Comparison of ENCODE assay signal across 1 cellular context in the genomic region with DNA sequence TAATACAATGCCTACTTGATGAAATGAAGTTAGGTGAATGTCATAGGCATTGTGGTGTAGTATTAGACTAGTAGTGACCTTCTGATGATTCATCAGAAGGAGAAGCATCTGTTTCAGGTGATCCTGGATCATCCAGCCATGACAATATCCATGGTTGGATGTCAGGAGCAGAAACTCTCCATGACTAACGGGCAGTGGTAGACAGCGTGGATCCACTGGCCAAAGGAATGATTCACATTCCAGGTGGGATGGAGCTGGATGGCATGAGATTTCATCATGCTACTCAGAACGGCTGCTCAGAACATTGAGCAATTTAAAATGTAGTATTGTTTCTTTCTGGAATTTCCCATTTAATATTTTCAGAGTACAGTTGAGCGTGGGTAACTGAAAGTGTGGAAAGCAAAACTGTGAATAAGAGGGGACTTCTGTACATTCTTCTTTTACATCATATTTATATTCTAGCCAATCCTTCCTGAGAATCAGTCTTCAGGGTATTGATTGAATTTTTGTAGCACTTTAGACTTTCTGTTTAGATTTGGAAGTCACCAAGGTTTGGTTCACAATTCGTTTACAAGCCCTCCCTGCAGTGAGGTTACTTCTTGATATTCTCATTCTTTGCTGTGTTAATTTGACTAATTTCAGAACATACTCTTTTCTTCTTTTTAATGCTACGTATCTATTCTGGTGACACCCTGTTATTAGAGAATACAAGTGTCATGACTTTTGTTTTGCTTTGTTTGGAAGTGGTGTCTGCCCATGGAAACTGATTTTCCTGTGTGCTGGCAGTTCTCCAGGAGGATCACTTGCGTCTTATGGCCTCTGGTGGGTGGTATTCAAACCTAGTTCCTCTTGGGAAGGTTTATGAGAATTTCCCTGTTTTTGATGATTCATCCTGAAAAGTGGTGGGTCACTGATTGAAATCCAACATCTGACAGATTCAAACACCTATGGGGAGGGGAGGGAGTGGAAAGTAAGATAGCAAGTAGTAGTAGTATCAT.
TF ChIP-seq lines count a peak whose summit lies in the region.

No MANE protein-coding gene starts in this region.

TF ChIP-seq in GM12878, 131 proteins besides CTCF, POLR2A, EP300 and RAD21 (continued from another document and continues in another):
- TF ChIP-seq ZZZ3 (IDR thresholded peaks at IDR 0.05; ENCODE audit: control insufficient read depth, insufficient read length, low read depth) (no peak), ZNF622 (IDR thresholded peaks at IDR 0.05) (no peak), EZH2 (IDR thresholded peaks at IDR 0.05; ENCODE audit: borderline replicate concordance, control insufficient read depth, low read depth, low read length) (no peak), CHD4 (IDR thresholded peaks at IDR 0.05) (no peak), PAX8 (IDR thresholded peaks at IDR 0.05) (no peak), CEBPB (IDR thresholded peaks at IDR 0.05; ENCODE audit: borderline replicate concordance in 1 of 2, low read depth in 2 of 2, low read length in 2 of 2) (no peak), RAD51 (IDR thresholded peaks at IDR 0.05) (no peak), TBL1XR1 (IDR thresholded peaks at IDR 0.05; ENCODE audit: low read depth, low read length) (no peak), RUNX3 (IDR thresholded peaks at IDR 0.05; ENCODE audit: low read length) (peak; percentile 40; the same call in 1 of the 2 replicates), POLR2AphosphoS5 (IDR thresholded peaks at IDR 0.05; ENCODE audit: low read length) (no peak), NFYA (IDR thresholded peaks at IDR 0.05; ENCODE audit: borderline replicate concordance, low read depth, low read length) (no peak), IKZF2 (IDR thresholded peaks at IDR 0.05) (peak; percentile 73 to 83), FOXK2 (IDR thresholded peaks at IDR 0.05) (no peak), RCOR1 (conservative IDR thresholded peaks at IDR 0.05; ENCODE audit: low read depth, low read length) (no peak), NR2C2 (IDR thresholded peaks at IDR 0.05; ENCODE audit: borderline replicate concordance, control insufficient read depth, insufficient read length, low read depth) (no peak), MTA3 (IDR thresholded peaks at IDR 0.05; ENCODE audit: borderline replicate concordance, low read length) (no peak), ESRRA (IDR thresholded peaks at IDR 0.05; ENCODE audit: low read length) (no peak), DPF2 (IDR thresholded peaks at IDR 0.05) (no peak)
- TF ChIP-seq, protein P1, sequence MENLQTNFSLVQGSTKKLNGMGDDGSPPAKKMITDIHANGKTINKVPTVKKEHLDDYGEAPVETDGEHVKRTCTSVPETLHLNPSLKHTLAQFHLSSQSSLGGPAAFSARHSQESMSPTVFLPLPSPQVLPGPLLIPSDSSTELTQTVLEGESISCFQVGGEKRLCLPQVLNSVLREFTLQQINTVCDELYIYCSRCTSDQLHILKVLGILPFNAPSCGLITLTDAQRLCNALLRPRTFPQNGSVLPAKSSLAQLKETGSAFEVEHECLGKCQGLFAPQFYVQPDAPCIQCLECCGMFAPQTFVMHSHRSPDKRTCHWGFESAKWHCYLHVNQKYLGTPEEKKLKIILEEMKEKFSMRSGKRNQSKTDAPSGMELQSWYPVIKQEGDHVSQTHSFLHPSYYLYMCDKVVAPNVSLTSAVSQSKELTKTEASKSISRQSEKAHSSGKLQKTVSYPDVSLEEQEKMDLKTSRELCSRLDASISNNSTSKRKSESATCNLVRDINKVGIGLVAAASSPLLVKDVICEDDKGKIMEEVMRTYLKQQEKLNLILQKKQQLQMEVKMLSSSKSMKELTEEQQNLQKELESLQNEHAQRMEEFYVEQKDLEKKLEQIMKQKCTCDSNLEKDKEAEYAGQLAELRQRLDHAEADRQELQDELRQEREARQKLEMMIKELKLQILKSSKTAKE (IDR thresholded peaks at IDR 0.05; ENCODE audit: low read depth, poor library complexity, severe bottlenecking) = no peak
- TF ChIP-seq, protein P2, sequence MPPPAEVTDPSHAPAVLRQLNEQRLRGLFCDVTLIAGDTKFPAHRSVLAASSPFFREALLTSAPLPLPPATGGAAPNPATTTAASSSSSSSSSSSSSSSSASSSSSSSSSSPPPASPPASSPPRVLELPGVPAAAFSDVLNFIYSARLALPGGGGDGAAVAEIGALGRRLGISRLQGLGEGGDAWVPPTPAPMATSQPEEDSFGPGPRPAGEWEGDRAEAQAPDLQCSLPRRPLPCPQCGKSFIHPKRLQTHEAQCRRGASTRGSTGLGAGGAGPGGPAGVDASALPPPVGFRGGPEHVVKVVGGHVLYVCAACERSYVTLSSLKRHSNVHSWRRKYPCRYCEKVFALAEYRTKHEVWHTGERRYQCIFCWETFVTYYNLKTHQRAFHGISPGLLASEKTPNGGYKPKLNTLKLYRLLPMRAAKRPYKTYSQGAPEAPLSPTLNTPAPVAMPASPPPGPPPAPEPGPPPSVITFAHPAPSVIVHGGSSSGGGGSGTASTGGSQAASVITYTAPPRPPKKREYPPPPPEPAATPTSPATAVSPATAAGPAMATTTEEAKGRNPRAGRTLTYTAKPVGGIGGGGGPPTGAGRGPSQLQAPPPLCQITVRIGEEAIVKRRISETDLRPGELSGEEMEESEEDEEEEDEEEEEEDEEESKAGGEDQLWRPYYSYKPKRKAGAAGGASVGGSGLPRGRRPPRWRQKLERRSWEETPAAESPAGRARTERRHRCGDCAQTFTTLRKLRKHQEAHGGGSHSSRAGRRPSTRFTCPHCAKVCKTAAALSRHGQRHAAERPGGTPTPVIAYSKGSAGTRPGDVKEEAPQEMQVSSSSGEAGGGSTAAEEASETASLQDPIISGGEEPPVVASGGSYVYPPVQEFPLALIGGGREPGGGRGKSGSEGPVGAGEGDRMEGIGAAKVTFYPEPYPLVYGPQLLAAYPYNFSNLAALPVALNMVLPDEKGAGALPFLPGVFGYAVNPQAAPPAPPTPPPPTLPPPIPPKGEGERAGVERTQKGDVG (CRISPR knock-in tag; IDR thresholded peaks at IDR 0.05) = no peak
- TF ChIP-seq, protein P3, sequence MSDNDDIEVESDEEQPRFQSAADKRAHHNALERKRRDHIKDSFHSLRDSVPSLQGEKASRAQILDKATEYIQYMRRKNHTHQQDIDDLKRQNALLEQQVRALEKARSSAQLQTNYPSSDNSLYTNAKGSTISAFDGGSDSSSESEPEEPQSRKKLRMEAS (IDR thresholded peaks at IDR 0.05; ENCODE audit: low read depth, low read length) = no peak
- TF ChIP-seq, protein P4, sequence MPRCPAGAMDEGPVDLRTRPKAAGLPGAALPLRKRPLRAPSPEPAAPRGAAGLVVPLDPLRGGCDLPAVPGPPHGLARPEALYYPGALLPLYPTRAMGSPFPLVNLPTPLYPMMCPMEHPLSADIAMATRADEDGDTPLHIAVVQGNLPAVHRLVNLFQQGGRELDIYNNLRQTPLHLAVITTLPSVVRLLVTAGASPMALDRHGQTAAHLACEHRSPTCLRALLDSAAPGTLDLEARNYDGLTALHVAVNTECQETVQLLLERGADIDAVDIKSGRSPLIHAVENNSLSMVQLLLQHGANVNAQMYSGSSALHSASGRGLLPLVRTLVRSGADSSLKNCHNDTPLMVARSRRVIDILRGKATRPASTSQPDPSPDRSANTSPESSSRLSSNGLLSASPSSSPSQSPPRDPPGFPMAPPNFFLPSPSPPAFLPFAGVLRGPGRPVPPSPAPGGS (IDR thresholded peaks at IDR 0.05; ENCODE audit: borderline replicate concordance, insufficient read depth, low read depth, low read length, poor library complexity, severe bottlenecking) = no peak
- TF ChIP-seq, protein P5, sequence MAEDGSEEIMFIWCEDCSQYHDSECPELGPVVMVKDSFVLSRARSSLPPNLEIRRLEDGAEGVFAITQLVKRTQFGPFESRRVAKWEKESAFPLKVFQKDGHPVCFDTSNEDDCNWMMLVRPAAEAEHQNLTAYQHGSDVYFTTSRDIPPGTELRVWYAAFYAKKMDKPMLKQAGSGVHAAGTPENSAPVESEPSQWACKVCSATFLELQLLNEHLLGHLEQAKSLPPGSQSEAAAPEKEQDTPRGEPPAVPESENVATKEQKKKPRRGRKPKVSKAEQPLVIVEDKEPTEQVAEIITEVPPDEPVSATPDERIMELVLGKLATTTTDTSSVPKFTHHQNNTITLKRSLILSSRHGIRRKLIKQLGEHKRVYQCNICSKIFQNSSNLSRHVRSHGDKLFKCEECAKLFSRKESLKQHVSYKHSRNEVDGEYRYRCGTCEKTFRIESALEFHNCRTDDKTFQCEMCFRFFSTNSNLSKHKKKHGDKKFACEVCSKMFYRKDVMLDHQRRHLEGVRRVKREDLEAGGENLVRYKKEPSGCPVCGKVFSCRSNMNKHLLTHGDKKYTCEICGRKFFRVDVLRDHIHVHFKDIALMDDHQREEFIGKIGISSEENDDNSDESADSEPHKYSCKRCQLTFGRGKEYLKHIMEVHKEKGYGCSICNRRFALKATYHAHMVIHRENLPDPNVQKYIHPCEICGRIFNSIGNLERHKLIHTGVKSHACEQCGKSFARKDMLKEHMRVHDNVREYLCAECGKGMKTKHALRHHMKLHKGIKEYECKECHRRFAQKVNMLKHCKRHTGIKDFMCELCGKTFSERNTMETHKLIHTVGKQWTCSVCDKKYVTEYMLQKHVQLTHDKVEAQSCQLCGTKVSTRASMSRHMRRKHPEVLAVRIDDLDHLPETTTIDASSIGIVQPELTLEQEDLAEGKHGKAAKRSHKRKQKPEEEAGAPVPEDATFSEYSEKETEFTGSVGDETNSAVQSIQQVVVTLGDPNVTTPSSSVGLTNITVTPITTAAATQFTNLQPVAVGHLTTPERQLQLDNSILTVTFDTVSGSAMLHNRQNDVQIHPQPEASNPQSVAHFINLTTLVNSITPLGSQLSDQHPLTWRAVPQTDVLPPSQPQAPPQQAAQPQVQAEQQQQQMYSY (CRISPR knock-in tag; IDR thresholded peaks at IDR 0.05) = no peak
- TF ChIP-seq, protein P6, sequence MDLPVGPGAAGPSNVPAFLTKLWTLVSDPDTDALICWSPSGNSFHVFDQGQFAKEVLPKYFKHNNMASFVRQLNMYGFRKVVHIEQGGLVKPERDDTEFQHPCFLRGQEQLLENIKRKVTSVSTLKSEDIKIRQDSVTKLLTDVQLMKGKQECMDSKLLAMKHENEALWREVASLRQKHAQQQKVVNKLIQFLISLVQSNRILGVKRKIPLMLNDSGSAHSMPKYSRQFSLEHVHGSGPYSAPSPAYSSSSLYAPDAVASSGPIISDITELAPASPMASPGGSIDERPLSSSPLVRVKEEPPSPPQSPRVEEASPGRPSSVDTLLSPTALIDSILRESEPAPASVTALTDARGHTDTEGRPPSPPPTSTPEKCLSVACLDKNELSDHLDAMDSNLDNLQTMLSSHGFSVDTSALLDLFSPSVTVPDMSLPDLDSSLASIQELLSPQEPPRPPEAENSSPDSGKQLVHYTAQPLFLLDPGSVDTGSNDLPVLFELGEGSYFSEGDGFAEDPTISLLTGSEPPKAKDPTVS (IDR thresholded peaks at IDR 0.05; ENCODE audit: low read depth, low read length) = no peak
- TF ChIP-seq, protein P7, sequence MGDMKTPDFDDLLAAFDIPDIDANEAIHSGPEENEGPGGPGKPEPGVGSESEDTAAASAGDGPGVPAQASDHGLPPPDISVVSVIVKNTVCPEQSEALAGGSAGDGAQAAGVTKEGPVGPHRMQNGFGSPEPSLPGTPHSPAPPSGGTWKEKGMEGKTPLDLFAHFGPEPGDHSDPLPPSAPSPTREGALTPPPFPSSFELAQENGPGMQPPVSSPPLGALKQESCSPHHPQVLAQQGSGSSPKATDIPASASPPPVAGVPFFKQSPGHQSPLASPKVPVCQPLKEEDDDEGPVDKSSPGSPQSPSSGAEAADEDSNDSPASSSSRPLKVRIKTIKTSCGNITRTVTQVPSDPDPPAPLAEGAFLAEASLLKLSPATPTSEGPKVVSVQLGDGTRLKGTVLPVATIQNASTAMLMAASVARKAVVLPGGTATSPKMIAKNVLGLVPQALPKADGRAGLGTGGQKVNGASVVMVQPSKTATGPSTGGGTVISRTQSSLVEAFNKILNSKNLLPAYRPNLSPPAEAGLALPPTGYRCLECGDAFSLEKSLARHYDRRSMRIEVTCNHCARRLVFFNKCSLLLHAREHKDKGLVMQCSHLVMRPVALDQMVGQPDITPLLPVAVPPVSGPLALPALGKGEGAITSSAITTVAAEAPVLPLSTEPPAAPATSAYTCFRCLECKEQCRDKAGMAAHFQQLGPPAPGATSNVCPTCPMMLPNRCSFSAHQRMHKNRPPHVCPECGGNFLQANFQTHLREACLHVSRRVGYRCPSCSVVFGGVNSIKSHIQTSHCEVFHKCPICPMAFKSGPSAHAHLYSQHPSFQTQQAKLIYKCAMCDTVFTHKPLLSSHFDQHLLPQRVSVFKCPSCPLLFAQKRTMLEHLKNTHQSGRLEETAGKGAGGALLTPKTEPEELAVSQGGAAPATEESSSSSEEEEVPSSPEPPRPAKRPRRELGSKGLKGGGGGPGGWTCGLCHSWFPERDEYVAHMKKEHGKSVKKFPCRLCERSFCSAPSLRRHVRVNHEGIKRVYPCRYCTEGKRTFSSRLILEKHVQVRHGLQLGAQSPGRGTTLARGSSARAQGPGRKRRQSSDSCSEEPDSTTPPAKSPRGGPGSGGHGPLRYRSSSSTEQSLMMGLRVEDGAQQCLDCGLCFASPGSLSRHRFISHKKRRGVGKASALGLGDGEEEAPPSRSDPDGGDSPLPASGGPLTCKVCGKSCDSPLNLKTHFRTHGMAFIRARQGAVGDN (IDR thresholded peaks at IDR 0.05) = no peak
- TF ChIP-seq, protein P8, sequence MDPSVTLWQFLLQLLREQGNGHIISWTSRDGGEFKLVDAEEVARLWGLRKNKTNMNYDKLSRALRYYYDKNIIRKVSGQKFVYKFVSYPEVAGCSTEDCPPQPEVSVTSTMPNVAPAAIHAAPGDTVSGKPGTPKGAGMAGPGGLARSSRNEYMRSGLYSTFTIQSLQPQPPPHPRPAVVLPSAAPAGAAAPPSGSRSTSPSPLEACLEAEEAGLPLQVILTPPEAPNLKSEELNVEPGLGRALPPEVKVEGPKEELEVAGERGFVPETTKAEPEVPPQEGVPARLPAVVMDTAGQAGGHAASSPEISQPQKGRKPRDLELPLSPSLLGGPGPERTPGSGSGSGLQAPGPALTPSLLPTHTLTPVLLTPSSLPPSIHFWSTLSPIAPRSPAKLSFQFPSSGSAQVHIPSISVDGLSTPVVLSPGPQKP (IDR thresholded peaks at IDR 0.05; ENCODE audit: low read depth, low read length) = no peak
- TF ChIP-seq, protein P9, sequence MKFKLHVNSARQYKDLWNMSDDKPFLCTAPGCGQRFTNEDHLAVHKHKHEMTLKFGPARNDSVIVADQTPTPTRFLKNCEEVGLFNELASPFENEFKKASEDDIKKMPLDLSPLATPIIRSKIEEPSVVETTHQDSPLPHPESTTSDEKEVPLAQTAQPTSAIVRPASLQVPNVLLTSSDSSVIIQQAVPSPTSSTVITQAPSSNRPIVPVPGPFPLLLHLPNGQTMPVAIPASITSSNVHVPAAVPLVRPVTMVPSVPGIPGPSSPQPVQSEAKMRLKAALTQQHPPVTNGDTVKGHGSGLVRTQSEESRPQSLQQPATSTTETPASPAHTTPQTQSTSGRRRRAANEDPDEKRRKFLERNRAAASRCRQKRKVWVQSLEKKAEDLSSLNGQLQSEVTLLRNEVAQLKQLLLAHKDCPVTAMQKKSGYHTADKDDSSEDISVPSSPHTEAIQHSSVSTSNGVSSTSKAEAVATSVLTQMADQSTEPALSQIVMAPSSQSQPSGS (IDR thresholded peaks at IDR 0.05; ENCODE audit: low read length) = peak; percentile 50; the same call in 1 of the 2 replicates
- TF ChIP-seq, protein P10, sequence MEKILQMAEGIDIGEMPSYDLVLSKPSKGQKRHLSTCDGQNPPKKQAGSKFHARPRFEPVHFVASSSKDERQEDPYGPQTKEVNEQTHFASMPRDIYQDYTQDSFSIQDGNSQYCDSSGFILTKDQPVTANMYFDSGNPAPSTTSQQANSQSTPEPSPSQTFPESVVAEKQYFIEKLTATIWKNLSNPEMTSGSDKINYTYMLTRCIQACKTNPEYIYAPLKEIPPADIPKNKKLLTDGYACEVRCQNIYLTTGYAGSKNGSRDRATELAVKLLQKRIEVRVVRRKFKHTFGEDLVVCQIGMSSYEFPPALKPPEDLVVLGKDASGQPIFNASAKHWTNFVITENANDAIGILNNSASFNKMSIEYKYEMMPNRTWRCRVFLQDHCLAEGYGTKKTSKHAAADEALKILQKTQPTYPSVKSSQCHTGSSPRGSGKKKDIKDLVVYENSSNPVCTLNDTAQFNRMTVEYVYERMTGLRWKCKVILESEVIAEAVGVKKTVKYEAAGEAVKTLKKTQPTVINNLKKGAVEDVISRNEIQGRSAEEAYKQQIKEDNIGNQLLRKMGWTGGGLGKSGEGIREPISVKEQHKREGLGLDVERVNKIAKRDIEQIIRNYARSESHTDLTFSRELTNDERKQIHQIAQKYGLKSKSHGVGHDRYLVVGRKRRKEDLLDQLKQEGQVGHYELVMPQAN (conservative IDR thresholded peaks at IDR 0.05) = no peak
